1 cellular context compared by ENCODE assay signal in the genomic region with DNA sequence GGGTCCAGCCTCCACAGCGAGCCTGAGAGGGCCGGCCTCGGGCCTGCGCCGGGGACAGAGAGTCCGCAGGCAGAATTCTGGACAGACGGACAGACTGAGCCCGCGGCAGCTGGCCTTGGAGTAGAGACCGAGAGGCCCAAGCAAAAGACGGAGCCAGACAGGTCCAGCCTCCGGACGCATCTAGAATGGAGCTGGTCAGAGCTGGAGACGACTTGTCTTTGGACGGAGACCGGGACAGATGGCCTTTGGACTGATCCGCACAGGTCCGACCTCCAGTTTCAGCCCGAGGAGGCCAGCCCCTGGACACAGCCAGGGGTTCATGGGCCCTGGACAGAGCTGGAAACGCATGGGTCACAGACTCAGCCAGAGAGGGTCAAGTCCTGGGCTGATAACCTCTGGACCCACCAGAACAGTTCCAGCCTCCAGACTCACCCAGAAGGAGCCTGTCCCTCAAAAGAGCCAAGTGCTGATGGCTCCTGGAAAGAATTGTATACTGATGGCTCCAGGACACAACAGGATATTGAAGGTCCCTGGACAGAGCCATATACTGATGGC.
TF ChIP-seq lines count a peak whose summit lies in the region.

No MANE protein-coding gene starts in this region.

TF ChIP-seq in K562, 482 proteins besides CTCF, POLR2A, EP300 and RAD21 (continues in another document):
- TF ChIP-seq ZNF354B (CRISPR knock-in tag; IDR thresholded peaks at IDR 0.05): no peak
- TF ChIP-seq BCLAF1 (IDR thresholded peaks at IDR 0.05; ENCODE audit: borderline replicate concordance in 1 of 2, control insufficient read depth in 1 of 2, low read depth in 2 of 2, low read length in 1 of 2): no peak
- TF ChIP-seq KDM4B (IDR thresholded peaks at IDR 0.05; ENCODE audit: borderline replicate concordance in 2 of 2, low read depth in 1 of 2): no peak
- TF ChIP-seq ELF4 (CRISPR knock-in tag; IDR thresholded peaks at IDR 0.05): no peak
- TF ChIP-seq PTTG1 (tag; IDR thresholded peaks at IDR 0.05; ENCODE audit: low read depth): no peak
- no peak for TF ChIP-seq NFIC (IDR thresholded peaks at IDR 0.05)
- no peak for TF ChIP-seq GTF3C2 (IDR thresholded peaks at IDR 0.05; ENCODE audit: borderline replicate concordance, extremely low read depth, insufficient read length)
- TF ChIP-seq, protein P1, sequence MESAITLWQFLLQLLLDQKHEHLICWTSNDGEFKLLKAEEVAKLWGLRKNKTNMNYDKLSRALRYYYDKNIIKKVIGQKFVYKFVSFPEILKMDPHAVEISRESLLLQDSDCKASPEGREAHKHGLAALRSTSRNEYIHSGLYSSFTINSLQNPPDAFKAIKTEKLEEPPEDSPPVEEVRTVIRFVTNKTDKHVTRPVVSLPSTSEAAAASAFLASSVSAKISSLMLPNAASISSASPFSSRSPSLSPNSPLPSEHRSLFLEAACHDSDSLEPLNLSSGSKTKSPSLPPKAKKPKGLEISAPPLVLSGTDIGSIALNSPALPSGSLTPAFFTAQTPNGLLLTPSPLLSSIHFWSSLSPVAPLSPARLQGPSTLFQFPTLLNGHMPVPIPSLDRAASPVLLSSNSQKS (CRISPR knock-in tag; IDR thresholded peaks at IDR 0.05): no peak
- TF ChIP-seq TCFL5 (CRISPR knock-in tag; conservative IDR thresholded peaks at IDR 0.05): no peak
- no peak for TF ChIP-seq ZNF41 (CRISPR knock-in tag; conservative IDR thresholded peaks at IDR 0.05)
- no peak for TF ChIP-seq L3MBTL2 (IDR thresholded peaks at IDR 0.05)
- no peak for TF ChIP-seq KAT8 (IDR thresholded peaks at IDR 0.05; ENCODE audit: low read depth)
- no peak for TF ChIP-seq PHB2 (IDR thresholded peaks at IDR 0.05; ENCODE audit: low read depth)
- no peak for TF ChIP-seq ZNF324 (CRISPR knock-in tag; IDR thresholded peaks at IDR 0.05)
- TF ChIP-seq NR4A1 (CRISPR knock-in tag; IDR thresholded peaks at IDR 0.05): no peak
- TF ChIP-seq NR4A1 (tag; IDR thresholded peaks at IDR 0.05): no peak
- TF ChIP-seq CHAMP1 (IDR thresholded peaks at IDR 0.05): no peak
- no peak for TF ChIP-seq HNRNPH1 (optimal IDR thresholded peaks at IDR 0.05; ENCODE audit: low read depth, low read length)
- no peak for TF ChIP-seq SMARCC2 (IDR thresholded peaks at IDR 0.05; ENCODE audit: low read depth)
- no peak for TF ChIP-seq ZNF146 (CRISPR knock-in tag; IDR thresholded peaks at IDR 0.05; ENCODE audit: unreplicated experiment)
- no peak for TF ChIP-seq HOXB6 (CRISPR knock-in tag; IDR thresholded peaks at IDR 0.05; ENCODE audit: borderline replicate concordance)
- TF ChIP-seq, protein P2, sequence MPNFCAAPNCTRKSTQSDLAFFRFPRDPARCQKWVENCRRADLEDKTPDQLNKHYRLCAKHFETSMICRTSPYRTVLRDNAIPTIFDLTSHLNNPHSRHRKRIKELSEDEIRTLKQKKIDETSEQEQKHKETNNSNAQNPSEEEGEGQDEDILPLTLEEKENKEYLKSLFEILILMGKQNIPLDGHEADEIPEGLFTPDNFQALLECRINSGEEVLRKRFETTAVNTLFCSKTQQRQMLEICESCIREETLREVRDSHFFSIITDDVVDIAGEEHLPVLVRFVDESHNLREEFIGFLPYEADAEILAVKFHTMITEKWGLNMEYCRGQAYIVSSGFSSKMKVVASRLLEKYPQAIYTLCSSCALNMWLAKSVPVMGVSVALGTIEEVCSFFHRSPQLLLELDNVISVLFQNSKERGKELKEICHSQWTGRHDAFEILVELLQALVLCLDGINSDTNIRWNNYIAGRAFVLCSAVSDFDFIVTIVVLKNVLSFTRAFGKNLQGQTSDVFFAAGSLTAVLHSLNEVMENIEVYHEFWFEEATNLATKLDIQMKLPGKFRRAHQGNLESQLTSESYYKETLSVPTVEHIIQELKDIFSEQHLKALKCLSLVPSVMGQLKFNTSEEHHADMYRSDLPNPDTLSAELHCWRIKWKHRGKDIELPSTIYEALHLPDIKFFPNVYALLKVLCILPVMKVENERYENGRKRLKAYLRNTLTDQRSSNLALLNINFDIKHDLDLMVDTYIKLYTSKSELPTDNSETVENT (CRISPR knock-in tag; IDR thresholded peaks at IDR 0.05): no peak
- no peak for TF ChIP-seq ZBTB26 (CRISPR knock-in tag; IDR thresholded peaks at IDR 0.05)
- no peak for TF ChIP-seq ATF2 (CRISPR knock-in tag; IDR thresholded peaks at IDR 0.05)
- TF ChIP-seq ZFX (CRISPR knock-in tag; IDR thresholded peaks at IDR 0.05): peak; percentile 43
- TF ChIP-seq ZNF384 (IDR thresholded peaks at IDR 0.05; ENCODE audit: low read depth, low read length): no peak
- TF ChIP-seq, protein P3, sequence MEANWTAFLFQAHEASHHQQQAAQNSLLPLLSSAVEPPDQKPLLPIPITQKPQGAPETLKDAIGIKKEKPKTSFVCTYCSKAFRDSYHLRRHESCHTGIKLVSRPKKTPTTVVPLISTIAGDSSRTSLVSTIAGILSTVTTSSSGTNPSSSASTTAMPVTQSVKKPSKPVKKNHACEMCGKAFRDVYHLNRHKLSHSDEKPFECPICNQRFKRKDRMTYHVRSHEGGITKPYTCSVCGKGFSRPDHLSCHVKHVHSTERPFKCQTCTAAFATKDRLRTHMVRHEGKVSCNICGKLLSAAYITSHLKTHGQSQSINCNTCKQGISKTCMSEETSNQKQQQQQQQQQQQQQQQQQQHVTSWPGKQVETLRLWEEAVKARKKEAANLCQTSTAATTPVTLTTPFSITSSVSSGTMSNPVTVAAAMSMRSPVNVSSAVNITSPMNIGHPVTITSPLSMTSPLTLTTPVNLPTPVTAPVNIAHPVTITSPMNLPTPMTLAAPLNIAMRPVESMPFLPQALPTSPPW (CRISPR knock-in tag; IDR thresholded peaks at IDR 0.05): no peak
- TF ChIP-seq SMAD3 (CRISPR knock-in tag; conservative IDR thresholded peaks at IDR 0.05): no peak
- TF ChIP-seq PATZ1 (CRISPR knock-in tag; IDR thresholded peaks at IDR 0.05; ENCODE audit: borderline replicate concordance): no peak
- peak; percentile 76 for TF ChIP-seq SAP30 (IDR thresholded peaks at IDR 0.05; ENCODE audit: borderline replicate concordance, insufficient read depth, low read depth, low read length, poor library complexity, severe bottlenecking)
- peak; percentile 56 for TF ChIP-seq KDM5B (IDR thresholded peaks at IDR 0.05; ENCODE audit: insufficient replicate concordance, low read depth, low read length)
- TF ChIP-seq CHD4 (IDR thresholded peaks at IDR 0.05; ENCODE audit: insufficient read depth, insufficient replicate concordance, low read depth, low read length, poor library complexity, severe bottlenecking): no peak
- TF ChIP-seq NR3C1 (CRISPR knock-in tag; IDR thresholded peaks at IDR 0.05): 0 out of 2 replicates have a peak, but pooled peaks have one; percentile 61
- no peak for TF ChIP-seq HEY1 (CRISPR knock-in tag; IDR thresholded peaks at IDR 0.05; ENCODE audit: borderline replicate concordance)
- TF ChIP-seq KLF10 (CRISPR knock-in tag; IDR thresholded peaks at IDR 0.05): no peak
- no peak for TF ChIP-seq NR2C2 (CRISPR knock-in tag; IDR thresholded peaks at IDR 0.05)
- TF ChIP-seq NR2C2 (tag; IDR thresholded peaks at IDR 0.05): peak; percentile 65; the same call in 1 of the 2 replicates
- no peak for TF ChIP-seq RBM14 (IDR thresholded peaks at IDR 0.05; ENCODE audit: borderline replicate concordance, insufficient read depth, low read depth, low read length)
- TF ChIP-seq SMAD1 (IDR thresholded peaks at IDR 0.05; ENCODE audit: low read depth, low read length, partially characterized antibody): no peak
- no peak for TF ChIP-seq TBP (optimal IDR thresholded peaks at IDR 0.05; ENCODE audit: low read depth, low read length)
- TF ChIP-seq CBFA2T2 (conservative IDR thresholded peaks at IDR 0.05): no peak
- TF ChIP-seq SIRT6 (IDR thresholded peaks at IDR 0.05; ENCODE audit: low read depth, low read length): no peak
- TF ChIP-seq ETS2 (tag; IDR thresholded peaks at IDR 0.05; ENCODE audit: borderline replicate concordance, poor library complexity, severe bottlenecking): no peak
